ENCODE assay signal across 8 cellular contexts in the genomic region with DNA sequence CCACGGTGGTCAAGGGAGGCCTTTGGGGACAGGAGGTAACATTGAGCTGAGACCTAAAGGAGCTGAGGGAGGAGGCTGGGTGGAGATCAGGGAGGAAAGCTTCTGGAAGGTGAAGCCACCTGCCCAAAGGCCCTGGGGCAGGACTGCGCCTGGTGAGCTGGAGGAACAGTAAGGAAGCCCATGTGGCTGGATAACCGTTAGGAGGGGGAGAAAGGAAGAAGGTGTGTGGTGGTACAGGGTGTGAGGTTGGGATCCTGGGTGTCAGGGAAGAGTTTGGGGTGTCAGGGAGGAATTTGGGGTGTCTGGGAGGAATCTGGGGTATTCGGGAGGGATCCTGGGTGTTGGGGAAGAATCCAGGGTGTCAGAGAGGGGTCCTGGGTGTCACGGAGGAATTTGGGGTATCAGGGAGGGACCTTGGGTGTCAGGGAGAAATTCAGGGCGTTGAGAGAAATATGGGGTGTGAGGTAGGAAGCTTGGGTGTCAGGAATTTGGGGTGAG. TPM values are rescaled to one million over a fixed set of nuclear protein-coding genes. Genes with fewer than 3 reads are reported as not detected.
DNase-seq lines count a peak whose midpoint lies in the region; ATAC-seq and TF ChIP-seq lines count a peak whose summit lies in the region.

No MANE protein-coding gene starts in this region.

- H3K36me3 Mint-ChIP-seq in naive thymus-derived CD4-positive, alpha-beta T cell = peaks cover 0 to 13% (median 0%) of the 10 kb centered on the region in 5 donors

- H3K9me3 ChIP-seq in MG63 = no peaks in the 10 kb centered on the region
- no peaks in the 10 kb centered on the region for H3K9me3 ChIP-seq in naive thymus-derived CD4-positive, alpha-beta T cell (ENCODE audit: control insufficient read depth in 2 of 3, low read length in 3 of 3)

- intact Hi-C loops in dorsolateral prefrontal cortex (cut with DNase I) = no loop called here
- intact Hi-C loops in naive thymus-derived CD4-positive, alpha-beta T cell (cut with micrococcal nuclease) = loop anchor here (1.0 to 2.0 kb wide), 3 partner anchors 16 to 40 kb away; partner anchors contain the start of gene FEM1A (in 1 of the 2)

- no peaks in the 10 kb centered on the region for H3K27me3 ChIP-seq in MG63
- no peaks in the 10 kb centered on the region for H3K27me3 ChIP-seq in dorsolateral prefrontal cortex
- no peaks in the 10 kb centered on the region for H3K27me3 ChIP-seq in naive thymus-derived CD4-positive, alpha-beta T cell (ENCODE audit: control insufficient read depth in 2 of 2, insufficient read depth in 2 of 2, low read length in 2 of 2)

- POLR2A ChIA-PET in naive thymus-derived CD4-positive, alpha-beta T cell (lab: Charles Lee) = interaction anchor here (0.7 to 1.3 kb wide), 3 partner anchors 25 to 98 kb away, joined by 3 read pairs; no protein-coding TSS in a partner anchor

- H3K4me3 ChIP-seq in AG10803 (ENCODE audit: low read length) (peak overlapping the region; percentile 93), MG63 (peak overlapping the region; percentile 72), dorsolateral prefrontal cortex (peak overlapping the region; percentile 62 to 96 (median 88))
- H3K4me3 ChIP-seq in naive thymus-derived CD4-positive, alpha-beta T cell (ENCODE audit: low read length) = peak overlapping the region; percentile 77

- H3K4me1 Mint-ChIP-seq in naive thymus-derived CD4-positive, alpha-beta T cell = peaks cover 20 to 35% (median 26%) of the 10 kb centered on the region in 7 donors

- H3K4me3 Mint-ChIP-seq in naive thymus-derived CD4-positive, alpha-beta T cell = peak overlapping the region; percentile 72 to 99 (median 90)

- peaks cover 4 to 16% of the 10 kb centered on the region in 2 donors for H3K4me1 ChIP-seq in naive thymus-derived CD4-positive, alpha-beta T cell (ENCODE audit: control insufficient read depth in 2 of 2, insufficient read depth in 2 of 2, low read length in 2 of 2)

- no peaks in the 10 kb centered on the region for H3K27me3 Mint-ChIP-seq in naive thymus-derived CD4-positive, alpha-beta T cell

- peak overlapping the region in 53 of 59 donors; percentile 6 to 94 (median 86) for H3K27ac ChIP-seq in dorsolateral prefrontal cortex
- peak overlapping the region; percentile 95 for H3K27ac ChIP-seq in naive thymus-derived CD4-positive, alpha-beta T cell (ENCODE audit: low read depth, low read length)

- CTCF ChIA-PET in naive thymus-derived CD4-positive, alpha-beta T cell (lab: Charles Lee) = interaction anchor here (3.1 kb wide), 1 partner anchor 22 kb away, joined by 14 read pairs; no protein-coding TSS in a partner anchor

- peak overlapping the region; percentile 72 to 96 (median 91) for H3K27ac Mint-ChIP-seq in naive thymus-derived CD4-positive, alpha-beta T cell

- H3K9me3 Mint-ChIP-seq in naive thymus-derived CD4-positive, alpha-beta T cell = peaks cover 0 to 2% (median 0%) of the 10 kb centered on the region in 11 donors

- ATAC-seq in naive thymus-derived CD4-positive, alpha-beta T cell = no peak

- DNase-seq in AG10803 (ENCODE audit: low read depth) = no peak
- DNase-seq in MG63 = no peak
- no peak for DNase-seq in dorsolateral prefrontal cortex
- no peak for DNase-seq in naive thymus-derived CD4-positive, alpha-beta T cell
- DNase-seq in SHP77 treated with DMSO at 0.1 percent for 48 hours (lab: John Stamatoyannopoulos, UW) = no peak
- DNase-seq in DMS 273 treated with DMSO at 0.1 percent for 48 hours (lab: John Stamatoyannopoulos, UW) = no peak
- no peak for DNase-seq in GF-D8 (lab: John Stamatoyannopoulos, UW)
- DNase-seq in NCI-H526 treated with DMSO at 0.1 percent for 48 hours (lab: John Stamatoyannopoulos, UW) = no peak

- TF ChIP-seq CTCF in AG10803 (conservative IDR thresholded peaks at IDR 0.05; ENCODE audit: low read length) (no peak), dorsolateral prefrontal cortex (IDR thresholded peaks at IDR 0.05 in 54 of 56, conservative IDR thresholded peaks at IDR 0.05 in 2 of 56; ENCODE audit: low read depth in 1 of 56, partially characterized antibody in 56 of 56) (no peak)

- no peaks in the 10 kb centered on the region for H3K36me3 ChIP-seq in MG63
- H3K36me3 ChIP-seq in naive thymus-derived CD4-positive, alpha-beta T cell (ENCODE audit: control insufficient read depth in 2 of 3, insufficient read depth in 3 of 3, low read length in 3 of 3) = peaks cover 0 to 6% (median 0%) of the 10 kb centered on the region in 3 experiments

RNA-seq across cellular contexts. Expression of gene TICAM1, which starts 0.7 kb away (rescaled TPM):
- 0.59 and 3.2 TPM in 2 replicates for total RNA-seq in MG63 (2014; rRNA removed; shearing (Covaris generic); ENCODE audit: low replicate concordance)
- total RNA-seq in dorsolateral prefrontal cortex = 10 to 100 TPM in 114 of 120 experiments, 1 to 10 TPM in 6; 8.8 to 19.8 (median 13.4) TPM
- total RNA-seq in naive thymus-derived CD4-positive, alpha-beta T cell = 10 to 100 TPM; 12.5 to 28.4 (median 16.5) TPM
- polyA plus RNA-seq in naive thymus-derived CD4-positive, alpha-beta T cell = 10 to 100 TPM in 1 of 2 donors, 1 to 10 TPM in 1; 3.8 to 14.3 TPM

RNA-seq across cellular contexts. Expression of gene PLIN3, which starts 36.6 kb away (rescaled TPM):
- 140 and 291 TPM in 2 replicates for total RNA-seq in MG63 (2014; rRNA removed; shearing (Covaris generic); ENCODE audit: low replicate concordance)
- total RNA-seq in dorsolateral prefrontal cortex = 100 to 1,000 TPM in 2 of 120 experiments, 10 to 100 TPM in 118; 10.5 to 104 (median 28.0) TPM
- total RNA-seq in naive thymus-derived CD4-positive, alpha-beta T cell = 10 to 100 TPM; 12.8 to 38.2 (median 32.0) TPM
- polyA plus RNA-seq in naive thymus-derived CD4-positive, alpha-beta T cell = 10 to 100 TPM; 22.1 to 33.1 TPM

RNA-seq across cellular contexts. Expression of gene FEM1A, which starts 39.3 kb away (rescaled TPM):
- 7.2 and 9.2 TPM in 2 replicates for total RNA-seq in MG63 (2014; rRNA removed; shearing (Covaris generic); ENCODE audit: low replicate concordance)
- total RNA-seq in dorsolateral prefrontal cortex = 10 to 100 TPM; 12.6 to 24.5 (median 16.8) TPM
- 10 to 100 TPM; 10.2 to 17.2 (median 14.4) TPM for total RNA-seq in naive thymus-derived CD4-positive, alpha-beta T cell
- 1 to 10 TPM; 2.4 to 6.3 TPM for polyA plus RNA-seq in naive thymus-derived CD4-positive, alpha-beta T cell

Comparison
In these comparisons a context has a peak if more than half of its experiments do, and no peak if none do; other contexts are left out.
1. intact Hi-C loops: an anchor here in naive thymus-derived CD4-positive, alpha-beta T cell (1.0 to 2.0 kb wide); none called in dorsolateral prefrontal cortex.